29 cellular contexts compared by ENCODE assay signal in the genomic region with DNA sequence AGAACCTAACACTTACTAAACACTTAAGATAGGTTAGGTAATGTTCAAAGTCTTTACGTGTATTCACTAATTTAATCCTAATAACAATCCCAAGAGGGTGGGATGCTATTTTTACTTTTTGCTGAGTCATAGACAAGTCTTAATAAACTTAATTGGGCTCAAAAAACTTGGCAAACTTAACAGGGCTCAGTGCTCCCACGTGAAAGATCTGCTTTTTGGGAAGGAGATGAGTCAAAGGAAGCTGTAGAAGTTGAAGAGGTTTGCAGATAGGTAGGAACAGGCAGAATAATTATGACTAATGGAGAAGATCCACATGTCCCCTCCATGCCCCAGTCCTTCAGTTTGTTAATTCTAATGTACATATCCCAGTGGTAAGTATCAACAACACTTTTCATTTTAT. TPM values are rescaled to one million over a fixed set of nuclear protein-coding genes. Genes with fewer than 3 reads are reported as not detected.
DNase-seq lines count a peak whose midpoint lies in the region; ATAC-seq and TF ChIP-seq lines count a peak whose summit lies in the region.
"Had no signal": no experiment of that assay in that cellular context is flagged by ENCODE, and none has a peak within 500 bp of the region (broad histone marks: within the 10 kb centered on the region; RNA-seq: fewer than 3 reads in every experiment).

No MANE protein-coding gene starts in this region.

- no peak overlapping the region for H3K27ac Mint-ChIP-seq in activated CD8-positive, alpha-beta T cell treated with anti-CD3 and anti-CD28 coated beads for 36 hours
- H3K27ac Mint-ChIP-seq: activated B cell treated with CpG ODN at 0.5 μM for 24 hours; activated naive CD4-positive, alpha-beta T cell treated with anti-CD3 and anti-CD28 coated beads for 36 hours; activated T-helper 1 cell treated with anti-CD3 and anti-CD28 coated beads, Interleukin-12 subunit alpha, Interleukin-12 subunit beta, Interleukin-2, Interleukin-4 antibody, amounts not matched to agents 30 ng/mL and 10 ng/mL and 1 ng/mL, durations not matched to agents 14 hours and 24 hours and 36 hours; CD4-positive, alpha-beta memory T cell; progenitor cell of endocrine pancreas; stimulated activated memory B cell treated with anti-CD40 and anti-IgM and Interleukin-4, amounts not matched to agents 10 μg/mL and 1 μg/mL and 100 μg/mL, for 72 hours had no signal

- whole genome bisulfite sequencing in esophagus squamous epithelium, 2 donors: 19 to 24% methylated on average over 2 of the region's 2 CpGs
- WGBS in smooth muscle cell (ENCODE audit: low lambda C conversion rate): 18% methylated on average over 2 of the region's 2 CpGs

- H3K27me3 Mint-ChIP-seq in activated CD8-positive, alpha-beta T cell treated with anti-CD3 and anti-CD28 coated beads for 36 hours: peaks cover 30% of the 10 kb centered on the region
- H3K27me3 Mint-ChIP-seq: progenitor cell of endocrine pancreas had no signal

- POLR2A ChIA-PET in activated CD8-positive, alpha-beta T cell treated with anti-CD3 and anti-CD28 coated beads for 36 hours (lab: Charles Lee): no interaction called here

- H3K9me3 ChIP-seq in esophagus squamous epithelium: no peaks in the 10 kb centered on the region
- H3K9me3 ChIP-seq in smooth muscle cell (replicated peaks; ENCODE audit: low read depth): no peaks in the 10 kb centered on the region
- H3K9me3 ChIP-seq: gastrocnemius medialis, left lung, sigmoid colon, suprapubic skin had no signal

- no peak for ATAC-seq in GM18858 (IDR thresholded peaks at IDR 0.05; ENCODE audit: unreplicated experiment)
- ATAC-seq in activated CD8-positive, alpha-beta T cell treated with anti-CD3 and anti-CD28 coated beads for 36 hours: no peak
- ATAC-seq: gastrocnemius medialis; left lung; stimulated activated memory B cell treated with anti-CD40 and anti-IgM and Interleukin-4, amounts not matched to agents 10 μg/mL and 1 μg/mL and 100 μg/mL, for 72 hours had no signal

- H4K20me1 ChIP-seq in smooth muscle cell (ENCODE audit: low read depth): no peaks in the 10 kb centered on the region

- no peaks in the 10 kb centered on the region for H3K36me3 Mint-ChIP-seq in activated CD8-positive, alpha-beta T cell treated with anti-CD3 and anti-CD28 coated beads for 36 hours (ENCODE audit: low read depth)
- H3K36me3 Mint-ChIP-seq: CD4-positive, alpha-beta memory T cell; stimulated activated memory B cell treated with anti-CD40 and anti-IgM and Interleukin-4, amounts not matched to agents 10 μg/mL and 1 μg/mL and 100 μg/mL, for 72 hours had no signal

- H3K4me1 ChIP-seq in esophagus squamous epithelium (peaks cover 0 to 48% (median 15%) of the 10 kb centered on the region in 3 donors), smooth muscle cell (ENCODE audit: low read depth) (no peaks in the 10 kb centered on the region)
- H3K4me1 ChIP-seq: gastrocnemius medialis, left lung, sigmoid colon had no signal

- no peak overlapping the region for H2AFZ ChIP-seq in smooth muscle cell (ENCODE audit: low read depth)

- H3K27ac ChIP-seq in esophagus squamous epithelium (peak overlapping the region in 3 of 4 donors; percentile 30 to 53 (median 48)), smooth muscle cell (ENCODE audit: low read depth) (peak overlapping the region; percentile 16)
- H3K27ac ChIP-seq: brain microvascular endothelial cell, gastrocnemius medialis, left lung, sigmoid colon, suprapubic skin had no signal

- DNase-seq in EL (peak; percentile 30), esophagus squamous epithelium (lab: John Stamatoyannopoulos, UW) (no peak), smooth muscle cell (lab: John Stamatoyannopoulos, UW; ENCODE audit: unreplicated experiment) (no peak), hypothalamus (lab: John Stamatoyannopoulos, UW) (no peak)
- no peak for DNase-seq in activated CD8-positive, alpha-beta T cell treated with anti-CD3 and anti-CD28 coated beads for 36 hours
- DNase-seq: activated B cell treated with CpG ODN at 0.5 μM for 24 hours; activated CD8-positive, alpha-beta memory T cell treated with anti-CD3 and anti-CD28 coated beads, Interleukin-2, amount 50 U/mL, for 4 hours; activated naive CD4-positive, alpha-beta T cell treated with anti-CD3 and anti-CD28 coated beads for 36 hours; AML-193; brain microvascular endothelial cell; CD4-positive, alpha-beta memory T cell; DMS 273 treated with DMSO at 0.1 percent for 48 hours; gastrocnemius medialis; Karpas-422; left lung; NCI-H1694 treated with DMSO at 0.1 percent for 48 hours; NCI-H510A; SHP77 treated with DMSO at 0.1 percent for 48 hours; sigmoid colon; stimulated activated CD4-positive, alpha-beta T cell treated with anti-CD3 and anti-CD28 coated beads, Interleukin-4, amount 100 ng/mL, for 4 hours had no signal

- H3K27me3 ChIP-seq in esophagus squamous epithelium (no peaks in the 10 kb centered on the region), smooth muscle cell (ENCODE audit: low read depth) (no peaks in the 10 kb centered on the region)
- H3K27me3 ChIP-seq: brain microvascular endothelial cell, gastrocnemius medialis, left lung, sigmoid colon, suprapubic skin had no signal

- no peak overlapping the region for H3K9ac ChIP-seq in smooth muscle cell (ENCODE audit: low read depth)

- H3K4me3 Mint-ChIP-seq in activated CD8-positive, alpha-beta T cell treated with anti-CD3 and anti-CD28 coated beads for 36 hours: no peak overlapping the region
- H3K4me3 Mint-ChIP-seq: activated B cell treated with CpG ODN at 0.5 μM for 24 hours; activated naive CD4-positive, alpha-beta T cell treated with anti-CD3 and anti-CD28 coated beads for 36 hours; activated T-helper 1 cell treated with anti-CD3 and anti-CD28 coated beads, Interleukin-12 subunit alpha, Interleukin-12 subunit beta, Interleukin-2, Interleukin-4 antibody, amounts not matched to agents 30 ng/mL and 10 ng/mL and 1 ng/mL, durations not matched to agents 14 hours and 24 hours and 36 hours; CD4-positive, alpha-beta memory T cell; stimulated activated memory B cell treated with anti-CD40 and anti-IgM and Interleukin-4, amounts not matched to agents 10 μg/mL and 1 μg/mL and 100 μg/mL, for 72 hours had no signal

- CTCF ChIA-PET in activated CD8-positive, alpha-beta T cell treated with anti-CD3 and anti-CD28 coated beads for 36 hours (lab: Charles Lee): no interaction called here

- no peak for TF ChIP-seq POLR2A in esophagus squamous epithelium (IDR thresholded peaks at IDR 0.05)

- no peaks in the 10 kb centered on the region for H3F3A ChIP-seq in smooth muscle cell (ENCODE audit: low read depth)

- H3K4me3 ChIP-seq in esophagus squamous epithelium: no peak overlapping the region
- H3K4me3 ChIP-seq in smooth muscle cell: no peak overlapping the region
- H3K4me3 ChIP-seq: gastrocnemius medialis, left lung, sigmoid colon, suprapubic skin had no signal

- H3K4me2 ChIP-seq in smooth muscle cell: no peak overlapping the region

- TF ChIP-seq CTCF in esophagus squamous epithelium (IDR thresholded peaks at IDR 0.05) (no peak), smooth muscle cell (IDR thresholded peaks at IDR 0.05; ENCODE audit: borderline replicate concordance, insufficient read depth, poor library complexity, severe bottlenecking) (no peak)
- no peak for TF ChIP-seq CTCF in activated CD8-positive, alpha-beta T cell treated with anti-CD3 and anti-CD28 coated beads for 36 hours (IDR thresholded peaks at IDR 0.05)

- no peaks in the 10 kb centered on the region for H3K36me3 ChIP-seq in esophagus squamous epithelium
- no peaks in the 10 kb centered on the region for H3K36me3 ChIP-seq in smooth muscle cell (ENCODE audit: low read depth)
- H3K36me3 ChIP-seq: brain microvascular endothelial cell, gastrocnemius medialis, left lung, sigmoid colon, suprapubic skin had no signal

- intact Hi-C loops in esophagus squamous epithelium (cut with DNase I): no loop called here
- intact Hi-C loops in activated CD8-positive, alpha-beta T cell treated with anti-CD3 and anti-CD28 coated beads for 36 hours (cut with micrococcal nuclease): no loop called here

- H3K9me3 Mint-ChIP-seq in activated CD8-positive, alpha-beta T cell treated with anti-CD3 and anti-CD28 coated beads for 36 hours: no peaks in the 10 kb centered on the region
- H3K9me3 Mint-ChIP-seq: activated B cell treated with CpG ODN at 0.5 μM for 24 hours; activated naive CD4-positive, alpha-beta T cell treated with anti-CD3 and anti-CD28 coated beads for 36 hours; activated T-helper 1 cell treated with anti-CD3 and anti-CD28 coated beads, Interleukin-12 subunit alpha, Interleukin-12 subunit beta, Interleukin-2, Interleukin-4 antibody, amounts not matched to agents 30 ng/mL and 10 ng/mL and 1 ng/mL, durations not matched to agents 14 hours and 24 hours and 36 hours; stimulated activated memory B cell treated with anti-CD40 and anti-IgM and Interleukin-4, amounts not matched to agents 10 μg/mL and 1 μg/mL and 100 μg/mL, for 72 hours had no signal

- H3K79me2 ChIP-seq in smooth muscle cell (ENCODE audit: low read depth): no peaks in the 10 kb centered on the region

- H3K4me1 Mint-ChIP-seq in activated CD8-positive, alpha-beta T cell treated with anti-CD3 and anti-CD28 coated beads for 36 hours (ENCODE audit: low read depth): no peaks in the 10 kb centered on the region
- H3K4me1 Mint-ChIP-seq: activated B cell treated with CpG ODN at 0.5 μM for 24 hours; CD4-positive, alpha-beta memory T cell; stimulated activated memory B cell treated with anti-CD40 and anti-IgM and Interleukin-4, amounts not matched to agents 10 μg/mL and 1 μg/mL and 100 μg/mL, for 72 hours had no signal

TF ChIP-seq in PFSK-1, 5 proteins besides CTCF, POLR2A, EP300 and RAD21:
- TF ChIP-seq SIN3A (IDR thresholded peaks at IDR 0.05; ENCODE audit: borderline replicate concordance, insufficient read depth, low read length): no peak
- TF ChIP-seq TAF1 (IDR thresholded peaks at IDR 0.05; ENCODE audit: borderline replicate concordance, insufficient read depth, low read length): peak; percentile 25; the same call in 1 of the 2 replicates
TF ChIP-seq in PFSK-1: peak in this region for 1.

RNA-seq across cellular contexts. Expression of gene STMND1, which starts 44.5 kb away (rescaled TPM):
- polyA plus RNA-seq in PFSK-1 (2012; ENCODE audit: insufficient read length, low read depth): 0.31 TPM
- total RNA-seq in esophagus squamous epithelium (not detected), smooth muscle cell (not detected in 2 replicates)
- not detected in 2 replicates for polyA plus RNA-seq in smooth muscle cell
- total RNA-seq in activated CD8-positive, alpha-beta T cell treated with anti-CD3 and anti-CD28 coated beads for 36 hours: not detected
- total RNA-seq: activated B cell treated with CpG ODN at 0.5 μM for 24 hours; activated naive CD4-positive, alpha-beta T cell treated with anti-CD3 and anti-CD28 coated beads for 36 hours; activated T-helper 1 cell treated with anti-CD3 and anti-CD28 coated beads, Interleukin-12 subunit alpha, Interleukin-12 subunit beta, Interleukin-2, Interleukin-4 antibody, amounts not matched to agents 30 ng/mL and 10 ng/mL and 1 ng/mL, durations not matched to agents 14 hours and 24 hours and 36 hours; CD4-positive, alpha-beta memory T cell; gastrocnemius medialis; mesenteric fat pad; OCI-LY7; ureter had no signal
- polyA plus RNA-seq: CD4-positive, alpha-beta memory T cell had no signal
